Comparison of ENCODE assay signal across 8 cellular contexts in the genomic region with DNA sequence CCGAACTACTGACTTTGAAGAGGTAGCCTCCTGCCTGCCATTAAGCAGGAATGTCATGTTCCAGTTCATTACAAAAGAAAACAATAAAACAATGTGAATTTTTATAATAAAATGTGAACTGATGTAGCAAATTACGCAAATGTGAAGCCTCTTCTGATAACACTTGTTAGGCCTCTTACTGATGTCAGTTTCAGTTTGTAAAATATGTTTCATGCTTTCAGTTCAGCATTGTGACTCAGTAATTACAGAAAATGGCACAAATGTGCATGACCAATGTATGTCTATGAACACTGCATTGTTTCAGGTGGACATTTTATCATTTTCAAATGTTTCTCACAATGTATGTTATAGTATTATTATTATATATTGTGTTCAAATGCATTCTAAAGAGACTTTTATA.
DNase-seq lines count a peak whose midpoint lies in the region; ATAC-seq lines count a peak whose summit lies in the region.

No MANE protein-coding gene starts in this region.

- no peaks in the 10 kb centered on the region for H3K9me3 ChIP-seq in BLaER1

- peak overlapping the region; percentile 74 for H3K4me2 ChIP-seq in BLaER1

- H3K27me3 Mint-ChIP-seq in central memory CD8-positive, alpha-beta T cell, result no peaks in the 10 kb centered on the region

- no peak overlapping the region for H3K9ac ChIP-seq in BLaER1

- peaks cover 44% of the 10 kb centered on the region for H3K36me3 Mint-ChIP-seq in central memory CD8-positive, alpha-beta T cell (ENCODE audit: insufficient read depth)

- no peak overlapping the region for H3K4me3 ChIP-seq in BLaER1

- H3K4me3 Mint-ChIP-seq in central memory CD8-positive, alpha-beta T cell, result peak overlapping the region; percentile 61

- no peaks in the 10 kb centered on the region for H3K27me3 ChIP-seq in BLaER1

- H4K20me1 ChIP-seq in BLaER1, result no peaks in the 10 kb centered on the region

- no peaks in the 10 kb centered on the region for H3K36me3 ChIP-seq in BLaER1

- ATAC-seq in GM19395 (IDR thresholded peaks at IDR 0.05; ENCODE audit: unreplicated experiment) (peak; percentile 51), HG03280 (IDR thresholded peaks at IDR 0.05; ENCODE audit: unreplicated experiment) (peak; percentile 65)
- peak; percentile 59 for ATAC-seq in central memory CD8-positive, alpha-beta T cell (replicated peaks; ENCODE audit: extremely low read depth, poor library complexity, severe bottlenecking)

- H3K9me3 Mint-ChIP-seq in central memory CD8-positive, alpha-beta T cell, result no peaks in the 10 kb centered on the region

- H3K4me1 Mint-ChIP-seq in central memory CD8-positive, alpha-beta T cell, result peaks cover 48% of the 10 kb centered on the region

- DNase-seq in central memory CD8-positive, alpha-beta T cell (ENCODE audit: low spot score in 2 of 2), result no peak
- DNase-seq in A172 (ENCODE audit: low spot score) (no peak), HCEC 1CT (no peak), germinal center (ENCODE audit: low spot score) (no peak), D341Med (ENCODE audit: low spot score) (no peak)

- H3K27ac Mint-ChIP-seq in central memory CD8-positive, alpha-beta T cell (ENCODE audit: low read depth), result peak overlapping the region; percentile 98

- H3K4me1 ChIP-seq in BLaER1, result peaks cover 58% of the 10 kb centered on the region

- peak overlapping the region; percentile 76; the same call in 1 of the 2 replicates for H3K27ac ChIP-seq in BLaER1
